8 cellular contexts compared by ENCODE assay signal in genomic region chr1:161313554-161314200, GRCh38. TPM values are rescaled to one million over a fixed set of nuclear protein-coding genes. Genes with fewer than 3 reads are reported as not detected.
DNase-seq lines count a peak whose midpoint lies in the region; ATAC-seq and TF ChIP-seq lines count a peak whose summit lies in the region.

No MANE protein-coding gene starts in this region.

- intact Hi-C loops in left colon (cut with DNase I, micrococcal nuclease), result no loop called here

- ATAC-seq in left colon, result peak; percentile 42
- ATAC-seq in GM18498 (IDR thresholded peaks at IDR 0.05; ENCODE audit: unreplicated experiment), result no peak

- H3K27ac ChIP-seq in HL-60 (replicated peaks), result peak overlapping the region; percentile 93
- peak overlapping the region; percentile 98 for H3K27ac ChIP-seq in substantia nigra (ENCODE audit: low read depth, low read length, poor library complexity, severe bottlenecking)

- in situ Hi-C loops in astrocyte of the cerebellum (cut with HindIII; ENCODE audit: low sequenced_read_pairs), result no loop called here

- H3K4me3 ChIP-seq in HL-60 (replicated peaks; ENCODE audit: insufficient read depth, low read length) (peak overlapping the region; percentile 88), astrocyte of the cerebellum (ENCODE audit: low read depth, low read length) (peak overlapping the region; percentile 100)

- DNase-seq in COLO829 (ENCODE audit: low spot score) (peak; percentile 59), HL-60 (ENCODE audit: low read depth in 1 of 2, low spot score in 1 of 2) (no peak), astrocyte of the cerebellum (ENCODE audit: low read depth) (no peak), left colon (peak in 1 of 2 donors; percentile 16), substantia nigra (lab: John Stamatoyannopoulos, UW) (peak in 37 of 49 donors; percentile 3 to 77 (median 31)), RPMI8226 (no peak)
- DNase-seq in stimulated activated CD8-positive, alpha-beta memory T cell treated with anti-CD3 and anti-CD28 coated beads, Interleukin-4, amount 100 ng/mL, for 48 hours, result no peak

- TF ChIP-seq CTCF in HL-60 (IDR thresholded peaks at IDR 0.05; ENCODE audit: insufficient read depth, low read length) (no peak), astrocyte of the cerebellum (IDR thresholded peaks at IDR 0.05; ENCODE audit: low read depth, low read length, missing control alignments) (no peak)

- H3K27me3 ChIP-seq in HL-60 (ENCODE audit: insufficient read depth, poor library complexity, severe bottlenecking), result no peaks in the 10 kb centered on the region

RNA-seq across cellular contexts. Expression of gene SDHC, which starts 0.5 kb away (rescaled TPM):
- 100 to 1,000 TPM; 264 to 266 TPM for total RNA-seq in left colon

RNA-seq across cellular contexts. Expression of gene MPZ, which starts 3.9 kb away (rescaled TPM):
- 1 to 10 TPM; 1.3 to 5.0 TPM for total RNA-seq in left colon

RNA-seq across cellular contexts. Expression of gene CFAP126, which starts 54.0 kb away (rescaled TPM):
- total RNA-seq in left colon, result not detected

RNA-seq across cellular contexts. Expression of gene PCP4L1, which starts 55.1 kb away (rescaled TPM):
- 1 to 10 TPM in 1 of 2 donors, not detected in 1; 2.6 TPM for total RNA-seq in left colon

Comparison
In these comparisons a context has a peak if more than half of its experiments do, and no peak if none do; other contexts are left out.
1. DNase-seq: peak in COLO829 (single experiment) and substantia nigra (37 of 49); none in HL-60 (0 of 2), astrocyte of the cerebellum (single experiment), stimulated activated CD8-positive, alpha-beta memory T cell treated with anti-CD3 and anti-CD28 coated beads, Interleukin-4, amount 100 ng/mL, for 48 hours (single experiment) and RPMI8226 (single experiment).